Comparison of ENCODE assay signal across 8 cellular contexts in genomic region chr10:65570143-65571010, GRCh38.
DNase-seq lines count a peak whose midpoint lies in the region; ATAC-seq, FAIRE-seq and TF ChIP-seq lines count a peak whose summit lies in the region.

No MANE protein-coding gene starts in this region.

- no peak for DNase-seq in GM19239 (ENCODE audit: insufficient read length, low spot score)
- DNase-seq in NCI-H1105 (lab: John Stamatoyannopoulos, UW): peak; percentile 8
- DNase-seq in WERI-Rb-1: peak; percentile 89
- DNase-seq in right cardiac atrium: peak in 2 of 3 donors; percentile 57 to 58
- no peak for DNase-seq in gastrocnemius medialis
- DNase-seq in epidermal melanocyte (ENCODE audit: insufficient read length, low spot score): no peak
- DNase-seq in activated gamma-delta T cell (lab: John Stamatoyannopoulos, UW): no peak

- H3K27me3 ChIP-seq in WERI-Rb-1 (ENCODE audit: insufficient read depth, low read depth, severe bottlenecking): no peaks in the 10 kb centered on the region
- no peaks in the 10 kb centered on the region for H3K27me3 ChIP-seq in right cardiac atrium (ENCODE audit: control insufficient read depth, insufficient read depth)
- H3K27me3 ChIP-seq in gastrocnemius medialis: no peaks in the 10 kb centered on the region

- in situ Hi-C loops in gastrocnemius medialis (cut with MboI; ENCODE audit: low sequenced_read_pairs in 4 of 4): no loop called here

- H3K4me1 ChIP-seq in right cardiac atrium (ENCODE audit: control insufficient read depth, insufficient read depth, low read length) (no peaks in the 10 kb centered on the region), gastrocnemius medialis (no peaks in the 10 kb centered on the region)

- FAIRE-seq in GM19239 (lab: Jason Lieb, UNC): peak; percentile 72

- WGBS in right cardiac atrium: 6% methylated on average over 20 of the region's 20 CpGs

- no peak for TF ChIP-seq POLR2A in gastrocnemius medialis (IDR thresholded peaks at IDR 0.05)

- H3K4me3 ChIP-seq in WERI-Rb-1 (ENCODE audit: low read depth, low read length) (peak overlapping the region; percentile 83), right cardiac atrium (ENCODE audit: low read length) (peak overlapping the region; percentile 52), gastrocnemius medialis (peak overlapping the region; percentile 28 to 59 (median 45))

- H3K27ac ChIP-seq in WERI-Rb-1 (peak overlapping the region; percentile 93), right cardiac atrium (ENCODE audit: low read length) (no peak overlapping the region), gastrocnemius medialis (no peak overlapping the region)

- H3K9me3 ChIP-seq in WERI-Rb-1 (ENCODE audit: severe bottlenecking): no peaks in the 10 kb centered on the region
- no peaks in the 10 kb centered on the region for H3K9me3 ChIP-seq in right cardiac atrium (ENCODE audit: control insufficient read depth, low read length)
- H3K9me3 ChIP-seq in gastrocnemius medialis: no peaks in the 10 kb centered on the region

- H3K36me3 ChIP-seq in WERI-Rb-1 (peaks cover 9% of the 10 kb centered on the region), gastrocnemius medialis (no peaks in the 10 kb centered on the region)

- intact Hi-C loops in right cardiac atrium (cut with DNase I): no loop called here
- intact Hi-C loops in gastrocnemius medialis (cut with DNase I; ENCODE audit: low total_unique reads): no loop called here

- ATAC-seq in right cardiac atrium (peak; percentile 82 to 87), gastrocnemius medialis (no peak), HG03280 (IDR thresholded peaks at IDR 0.05; ENCODE audit: unreplicated experiment) (no peak)

- TF ChIP-seq CTCF in WERI-Rb-1 (IDR thresholded peaks at IDR 0.05; ENCODE audit: low read depth, low read length) (no peak), gastrocnemius medialis (IDR thresholded peaks at IDR 0.05 in 4 of 5, conservative IDR thresholded peaks at IDR 0.05 in 1 of 5) (no peak)

Comparison
In these comparisons a context has a peak if more than half of its experiments do, and no peak if none do; other contexts are left out.
1. DNase-seq: peak in NCI-H1105 (single experiment), WERI-Rb-1 (single experiment) and right cardiac atrium (2 of 3); none in GM19239 (single experiment), gastrocnemius medialis (0 of 2), epidermal melanocyte (single experiment) and activated gamma-delta T cell (single experiment).
2. ATAC-seq: peak in right cardiac atrium (2 of 2); none in gastrocnemius medialis (0 of 2) and HG03280 (single experiment).
3. Peak in every context shown above with its lines, with median percentiles within 50 percentile points of each other: H3K4me3 ChIP-seq.